ENCODE assay signal across 8 cellular contexts in the genomic region with DNA sequence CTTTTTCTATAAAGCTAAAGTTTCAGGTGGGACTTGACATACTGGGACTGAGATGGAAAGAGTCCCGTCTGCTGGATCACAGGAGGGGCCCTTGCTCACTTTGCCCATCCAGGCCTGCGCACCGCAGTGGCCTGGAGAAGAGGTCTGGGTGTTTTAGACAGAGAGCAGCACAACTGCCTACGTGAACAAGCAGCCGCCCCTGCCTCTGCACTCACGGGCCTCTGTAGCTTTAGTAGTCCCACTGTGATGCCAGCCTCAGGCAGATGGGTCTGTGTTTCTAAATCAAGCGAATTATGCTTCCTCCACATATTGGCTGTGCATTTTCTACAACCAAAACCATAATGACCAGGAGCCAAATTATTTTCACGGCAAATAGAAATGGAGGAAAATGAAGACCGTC.
"Had no signal": no experiment of that assay in that cellular context is flagged by ENCODE, and none has a peak within 500 bp of the region (broad histone marks: within the 10 kb centered on the region; RNA-seq: fewer than 3 reads in every experiment).

No MANE protein-coding gene starts in this region.

- H3K4me3 ChIP-seq: K562 had no signal

- H3K4me2 ChIP-seq: KMS-11 had no signal

- ATAC-seq: HepG2, K562 had no signal

- H3K36me3 Mint-ChIP-seq: IgD-negative memory B cell had no signal

- H3K27ac ChIP-seq: HL-60, KMS-11 had no signal

- H3K27ac Mint-ChIP-seq: IgD-negative memory B cell had no signal

- DNase-seq: IMR-90, KBM-7, KG1 had no signal
